ENCODE assay signal across 18 cellular contexts in genomic region chr6:151140767-151141166, GRCh38.
DNase-seq lines count a peak whose midpoint lies in the region; ATAC-seq and TF ChIP-seq lines count a peak whose summit lies in the region.
"Had no signal": no experiment of that assay in that cellular context is flagged by ENCODE, and none has a peak within 500 bp of the region (broad histone marks: within the 10 kb centered on the region; RNA-seq: fewer than 3 reads in every experiment).

No MANE protein-coding gene starts in this region.

- ATAC-seq in heart right ventricle, result peak in 6 of 8 donors; percentile 42 to 78 (median 60)
- peak; percentile 55 to 59 for ATAC-seq in right cardiac atrium
- ATAC-seq in GM18511 (IDR thresholded peaks at IDR 0.05; ENCODE audit: unreplicated experiment), result no peak
- ATAC-seq: GM12878 had no signal

- H3K27ac Mint-ChIP-seq in immature natural killer cell, result no peak overlapping the region
- H3K27ac Mint-ChIP-seq: CD4-positive, CD25-positive, alpha-beta regulatory T cell; CD8-positive, alpha-beta memory T cell had no signal

- DNase-seq in fibroblast of peridontal ligament (ENCODE audit: extremely low read depth), result peak; percentile 67
- peak in 1 of 2 donors; percentile 29 for DNase-seq in heart right ventricle
- no peak for DNase-seq in right cardiac atrium
- no peak for DNase-seq in immature natural killer cell
- DNase-seq in HPDE6-E6E7 (ENCODE audit: extremely low spot score), result no peak
- DNase-seq: ACHN; BE2C; C1 segment of cervical spinal cord; CD4-positive, CD25-positive, alpha-beta regulatory T cell; CD8-positive, alpha-beta memory T cell; COR-L47; DMS 273 treated with DMSO at 0.1 percent for 48 hours; DMS53; DND-41; EL; H9 had no signal

- peaks cover 0 to 8% (median 2%) of the 10 kb centered on the region in 3 donors for H3K27me3 Mint-ChIP-seq in immature natural killer cell (ENCODE audit: low read depth in 3 of 3)

- intact Hi-C loops in heart right ventricle (cut with DNase I), result no loop called here
- intact Hi-C loops in right cardiac atrium (cut with DNase I), result no loop called here

- no peak overlapping the region for H3K4me3 Mint-ChIP-seq in immature natural killer cell
- H3K4me3 Mint-ChIP-seq: CD4-positive, CD25-positive, alpha-beta regulatory T cell; CD8-positive, alpha-beta memory T cell; H9 had no signal

- H3K4me3 ChIP-seq in heart right ventricle, result no peak overlapping the region
- no peak overlapping the region for H3K4me3 ChIP-seq in right cardiac atrium (ENCODE audit: low read length)
- H3K4me3 ChIP-seq: GM12878 had no signal

- H3K9me3 ChIP-seq in heart right ventricle (no peaks in the 10 kb centered on the region), right cardiac atrium (ENCODE audit: control insufficient read depth, low read length) (no peaks in the 10 kb centered on the region)
- H3K9me3 ChIP-seq: BE2C had no signal

- WGBS in heart right ventricle, 2 donors, result 77 to 85% methylated on average over 3 of the region's 3 CpGs
- 70% methylated on average over 3 of the region's 3 CpGs for WGBS in right cardiac atrium

- H3K4me1 Mint-ChIP-seq in immature natural killer cell, result no peaks in the 10 kb centered on the region
- H3K4me1 Mint-ChIP-seq: CD4-positive, CD25-positive, alpha-beta regulatory T cell; CD8-positive, alpha-beta memory T cell had no signal

- H3K27me3 ChIP-seq in heart right ventricle (no peaks in the 10 kb centered on the region), right cardiac atrium (ENCODE audit: control insufficient read depth, insufficient read depth) (no peaks in the 10 kb centered on the region)
- H3K27me3 ChIP-seq: BE2C had no signal

- TF ChIP-seq CTCF in heart right ventricle (IDR thresholded peaks at IDR 0.05), result no peak

- H3K36me3 Mint-ChIP-seq in immature natural killer cell, result no peaks in the 10 kb centered on the region
- H3K36me3 Mint-ChIP-seq: CD4-positive, CD25-positive, alpha-beta regulatory T cell; CD8-positive, alpha-beta memory T cell had no signal

- no peaks in the 10 kb centered on the region for H3K9me3 Mint-ChIP-seq in immature natural killer cell
- H3K9me3 Mint-ChIP-seq: CD8-positive, alpha-beta memory T cell; H9 had no signal

- peak overlapping the region in 3 of 10 donors; percentile 27 to 66 (median 55) for H3K27ac ChIP-seq in heart right ventricle
- no peak overlapping the region for H3K27ac ChIP-seq in right cardiac atrium (ENCODE audit: low read length)

- H3K4me1 ChIP-seq in heart right ventricle, result peaks cover 3 to 33% (median 18%) of the 10 kb centered on the region in 9 donors
- H3K4me1 ChIP-seq in right cardiac atrium (ENCODE audit: control insufficient read depth, insufficient read depth, low read length), result peaks cover 10% of the 10 kb centered on the region
- H3K4me1 ChIP-seq: BE2C had no signal

- no peaks in the 10 kb centered on the region for H3K36me3 ChIP-seq in heart right ventricle
- H3K36me3 ChIP-seq: BE2C had no signal
